In the genomic region with DNA sequence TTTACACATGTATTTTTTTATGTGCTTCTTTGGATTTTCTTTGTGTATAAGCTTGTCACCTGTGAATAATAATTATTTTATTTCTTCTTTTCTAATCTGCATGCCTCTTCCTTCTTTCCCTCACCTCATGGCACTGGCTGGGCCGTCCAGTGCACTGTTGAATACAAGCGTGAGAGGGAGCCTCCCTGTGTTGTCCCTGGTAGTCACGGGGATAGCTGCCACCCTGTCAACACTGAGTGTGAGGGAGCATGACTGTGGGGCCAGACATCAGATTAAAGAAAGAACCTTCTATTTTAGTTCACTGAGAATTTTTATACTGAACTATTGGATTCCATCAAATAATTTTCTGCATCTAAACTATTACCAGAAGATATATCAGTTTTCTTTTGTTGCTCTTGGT, we compare ENCODE assay signal across 16 cellular contexts.
DNase-seq lines count a peak whose midpoint lies in the region; ATAC-seq and TF ChIP-seq lines count a peak whose summit lies in the region.
"Had no signal": no experiment of that assay in that cellular context is flagged by ENCODE, and none has a peak within 500 bp of the region (broad histone marks: within the 10 kb centered on the region; RNA-seq: fewer than 3 reads in every experiment).

No MANE protein-coding gene starts in this region.

- no peak overlapping the region for H2BK12ac ChIP-seq in neuronal stem cell (ENCODE audit: low read length)

- WGBS in heart left ventricle, 4 donors: 15 to 28% (median 20%) methylated on average over 3 of the region's 3 CpGs
- WGBS in right cardiac atrium: 39% methylated on average over 3 of the region's 3 CpGs
- no CpG with 5 or more reads among the region's 3 CpGs for WGBS in neuronal stem cell (ENCODE audit: extremely low coverage in 2 of 2, insufficient read length in 2 of 2, insufficient replicate concordance in 1 of 2), 2 donors

- H2BK15ac ChIP-seq in neuronal stem cell (ENCODE audit: low read length): no peak overlapping the region

- no peak overlapping the region for H3K23ac ChIP-seq in neuronal stem cell (ENCODE audit: low read depth, low read length, poor library complexity)

- H3K9ac ChIP-seq in neuronal stem cell (ENCODE audit: low read depth, low read length, poor library complexity): no peak overlapping the region
- H3K9ac ChIP-seq: GM23248 had no signal

- TF ChIP-seq POLR2A in heart left ventricle (IDR thresholded peaks at IDR 0.05): no peak

- H3K9me3 ChIP-seq in heart left ventricle: peaks cover 0 to 15% (median 0%) of the 10 kb centered on the region in 12 donors
- no peaks in the 10 kb centered on the region for H3K9me3 ChIP-seq in right cardiac atrium (ENCODE audit: control insufficient read depth, low read length)
- H3K9me3 ChIP-seq in neuronal stem cell (replicated peaks in 1 of 2; ENCODE audit: control insufficient read depth in 2 of 2, insufficient read depth in 1 of 2, low read depth in 1 of 2, low read length in 2 of 2): peaks cover 4 to 13% of the 10 kb centered on the region in 2 donors
- H3K9me3 ChIP-seq: A549 had no signal

- H2AK5ac ChIP-seq in neuronal stem cell (ENCODE audit: low read depth, low read length): no peak overlapping the region

- no peak overlapping the region for H4K8ac ChIP-seq in neuronal stem cell (ENCODE audit: low read depth, low read length)

- H4K91ac ChIP-seq in neuronal stem cell (ENCODE audit: low read depth, low read length, poor library complexity): no peak overlapping the region

- H3K36me3 Mint-ChIP-seq in activated naive CD4-positive, alpha-beta T cell treated with anti-CD3 and anti-CD28 coated beads, Interleukin-2, amount 50 U/mL, for 72 hours: peaks cover 0 to 6% of the 10 kb centered on the region in 2 donors

- no peak overlapping the region for H3K4me2 ChIP-seq in neuronal stem cell (ENCODE audit: insufficient read depth, low read length, poor library complexity, severe bottlenecking)
- H3K4me2 ChIP-seq: A549 had no signal

- H3K4me1 ChIP-seq in heart left ventricle (no peaks in the 10 kb centered on the region), right cardiac atrium (ENCODE audit: control insufficient read depth, insufficient read depth, low read length) (no peaks in the 10 kb centered on the region), neuronal stem cell (ENCODE audit: control insufficient read depth in 2 of 2, insufficient read depth in 1 of 2, low read depth in 1 of 2, low read length in 2 of 2) (no peaks in the 10 kb centered on the region)
- H3K4me1 ChIP-seq: A549, Caco-2 had no signal

- peak overlapping the region; percentile 76 for H2AFZ ChIP-seq in neuronal stem cell (ENCODE audit: low read length)
- H2AFZ ChIP-seq: GM23248 had no signal

- no peak overlapping the region for H2BK120ac ChIP-seq in neuronal stem cell (ENCODE audit: low read depth, low read length)

- peaks cover 4 to 8% of the 10 kb centered on the region in 2 donors for H3K9me3 Mint-ChIP-seq in activated naive CD4-positive, alpha-beta T cell treated with anti-CD3 and anti-CD28 coated beads, Interleukin-2, amount 50 U/mL, for 72 hours

- H2BK5ac ChIP-seq in neuronal stem cell (ENCODE audit: low read length): no peak overlapping the region

- DNase-seq in NCI-H82 (lab: John Stamatoyannopoulos, UW) (peak; percentile 6), NCI-H82 treated with DMSO at 0.1 percent for 48 hours (lab: John Stamatoyannopoulos, UW; ENCODE audit: unreplicated experiment) (no peak), heart left ventricle (peak in 4 of 5 donors; percentile 11 to 50 (median 35)), right cardiac atrium (peak; percentile 13 to 61 (median 55)), neuronal stem cell (ENCODE audit: low spot score) (no peak), NCI-H69 (lab: John Stamatoyannopoulos, UW) (no peak)
- no peak for DNase-seq in activated naive CD4-positive, alpha-beta T cell treated with anti-CD3 and anti-CD28 coated beads, Interleukin-2, amount 50 U/mL, for 72 hours (ENCODE audit: low spot score in 2 of 2)
- DNase-seq: AML-193; Caco-2; CD4-positive, alpha-beta T cell; GM23248; HCEC 1CT had no signal

- no peaks in the 10 kb centered on the region for H3K79me1 ChIP-seq in neuronal stem cell (ENCODE audit: low read depth, low read length)

- no peak for TF ChIP-seq CTCF in heart left ventricle (IDR thresholded peaks at IDR 0.05)

- no peak overlapping the region for H3K27ac Mint-ChIP-seq in activated naive CD4-positive, alpha-beta T cell treated with anti-CD3 and anti-CD28 coated beads, Interleukin-2, amount 50 U/mL, for 72 hours
- H3K27ac Mint-ChIP-seq: CD4-positive, alpha-beta T cell had no signal

- H3K4me3 ChIP-seq in heart left ventricle: no peak overlapping the region
- H3K4me3 ChIP-seq in right cardiac atrium (ENCODE audit: low read length): no peak overlapping the region
- H3K4me3 ChIP-seq in neuronal stem cell (ENCODE audit: low read length in 2 of 2): no peak overlapping the region
- H3K4me3 ChIP-seq: A549, GM23248 had no signal

- intact Hi-C loops in heart left ventricle (cut with DNase I): no loop called here
- intact Hi-C loops in right cardiac atrium (cut with DNase I): no loop called here

- H3K14ac ChIP-seq in neuronal stem cell (ENCODE audit: low read length): no peak overlapping the region

- ATAC-seq in heart left ventricle (peak; percentile 92 to 99 (median 96)), right cardiac atrium (peak; percentile 82 to 88), HG03571 (IDR thresholded peaks at IDR 0.05; ENCODE audit: unreplicated experiment) (no peak)
- ATAC-seq in activated naive CD4-positive, alpha-beta T cell treated with anti-CD3 and anti-CD28 coated beads, Interleukin-2, amount 50 U/mL, for 72 hours: no peak
- ATAC-seq: A549 had no signal

- no peaks in the 10 kb centered on the region for H3K27me3 ChIP-seq in heart left ventricle
- no peaks in the 10 kb centered on the region for H3K27me3 ChIP-seq in right cardiac atrium (ENCODE audit: control insufficient read depth, insufficient read depth)
- H3K27me3 ChIP-seq in neuronal stem cell (ENCODE audit: control insufficient read depth in 3 of 3, insufficient read depth in 3 of 3, low read depth in 1 of 3, low read length in 3 of 3): no peaks in the 10 kb centered on the region

- no peak overlapping the region for H3K18ac ChIP-seq in neuronal stem cell (ENCODE audit: low read length)

- H3K36me3 ChIP-seq in heart left ventricle: no peaks in the 10 kb centered on the region
- no peaks in the 10 kb centered on the region for H3K36me3 ChIP-seq in neuronal stem cell (replicated peaks in 1 of 2; ENCODE audit: control insufficient read depth in 2 of 2, insufficient read depth in 2 of 2, low read length in 2 of 2)

- H3K27ac ChIP-seq in heart left ventricle: no peak overlapping the region
- H3K27ac ChIP-seq in right cardiac atrium (ENCODE audit: low read length): no peak overlapping the region
- H3K27ac ChIP-seq in neuronal stem cell (replicated peaks; ENCODE audit: low read length): no peak overlapping the region
- H3K27ac ChIP-seq: 22Rv1, A549, C4-2B, GM23248 had no signal

- H3K4ac ChIP-seq in neuronal stem cell (ENCODE audit: low read length): no peak overlapping the region

Comparison
In these comparisons a context has a peak if more than half of its experiments do, and no peak if none do; other contexts are left out.
1. DNase-seq: peak in NCI-H82 (single experiment), heart left ventricle (4 of 5) and right cardiac atrium (3 of 3); none in NCI-H82 treated with DMSO at 0.1 percent for 48 hours (single experiment), neuronal stem cell (single experiment), activated naive CD4-positive, alpha-beta T cell treated with anti-CD3 and anti-CD28 coated beads, Interleukin-2, amount 50 U/mL, for 72 hours (0 of 2) and NCI-H69 (single experiment).
2. ATAC-seq: peak in heart left ventricle (4 of 4) and right cardiac atrium (2 of 2); none in HG03571 (single experiment) and activated naive CD4-positive, alpha-beta T cell treated with anti-CD3 and anti-CD28 coated beads, Interleukin-2, amount 50 U/mL, for 72 hours (0 of 2).